8 cellular contexts compared by ENCODE assay signal in the genomic region with DNA sequence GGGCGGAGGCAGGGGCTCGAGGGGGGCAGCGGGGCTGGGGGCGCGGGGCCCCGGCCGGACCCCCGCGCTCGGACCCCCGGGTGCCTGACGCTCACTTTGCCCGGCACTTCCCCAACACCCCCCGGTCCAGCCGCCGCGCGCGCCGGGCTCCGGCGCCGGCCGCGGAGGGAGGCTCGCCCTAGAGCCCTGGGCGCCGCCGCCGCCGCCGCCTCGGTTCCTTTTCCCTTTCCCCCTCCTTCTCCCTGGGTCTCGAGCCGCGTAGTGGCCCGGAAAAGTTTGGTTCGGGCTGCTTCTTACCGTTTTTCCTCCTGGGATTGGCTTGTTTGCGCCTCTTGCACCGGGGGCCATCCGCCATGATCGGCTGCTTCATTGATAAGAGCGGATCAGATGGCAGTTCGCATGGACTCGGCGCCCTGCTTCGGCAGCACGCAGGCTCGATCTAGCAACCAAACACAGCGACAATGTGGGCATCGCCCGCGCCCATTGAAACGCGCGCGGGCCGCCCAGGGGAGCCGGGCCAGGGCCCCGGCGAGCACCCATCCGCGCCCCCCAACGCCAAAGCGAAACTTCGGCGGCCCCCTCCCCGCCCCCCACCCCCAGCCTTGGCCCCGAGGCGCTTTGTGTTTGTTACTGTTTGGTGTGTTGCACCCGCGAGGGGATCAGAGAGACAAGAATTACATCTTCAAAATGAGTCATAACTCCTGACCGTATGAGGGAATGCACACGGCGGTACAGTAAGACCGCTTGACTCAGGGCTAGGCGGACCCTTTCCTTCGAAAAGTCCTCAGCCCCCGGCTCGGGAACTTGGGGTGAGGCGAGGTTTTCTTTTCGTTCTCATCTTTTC. TPM values are rescaled to one million over a fixed set of nuclear protein-coding genes. Genes with fewer than 3 reads are reported as not detected.
DNase-seq lines count a peak whose midpoint lies in the region; ATAC-seq, FAIRE-seq and TF ChIP-seq lines count a peak whose summit lies in the region.

No MANE protein-coding gene starts in this region.

- no peak for TF ChIP-seq CTCF in GM10248 (IDR thresholded peaks at IDR 0.05; ENCODE audit: control extremely low read depth, extremely low read depth, low read depth, missing control alignments)
- TF ChIP-seq CTCF in KMS-11 (conservative IDR thresholded peaks at IDR 0.05; ENCODE audit: low read depth, low read length) = no peak
- no peak for TF ChIP-seq CTCF in WTC11 (IDR thresholded peaks at IDR 0.05)
- TF ChIP-seq CTCF in H1 (IDR thresholded peaks at IDR 0.05; ENCODE audit: control extremely low read depth in 1 of 3, insufficient read depth in 1 of 3, low read depth in 1 of 3, low read length in 3 of 3) = no peak

- H3K9ac ChIP-seq in KMS-11 = peak overlapping the region; percentile 80
- 0 out of 7 replicates have a peak overlapping the region, but pooled peaks of 1 of the 4 experiments have one; percentile 2 for H3K9ac ChIP-seq in H1 (replicated peaks in 1 of 4; ENCODE audit: extremely low read depth in 1 of 4, low read depth in 3 of 4, low read length in 3 of 4)

- no peak overlapping the region for H2BK15ac ChIP-seq in H1 (ENCODE audit: low read length)

- CTCF ChIA-PET in GM10248 (lab: Yijun Ruan, JAX) = no interaction called here
- CTCF ChIA-PET in WTC11 (lab: Charles Lee) = no interaction called here
- CTCF ChIA-PET in H1 (lab: Charles Lee; ENCODE audit: partially characterized antibody) = no interaction called here

- H4K20me1 ChIP-seq in KMS-11 (ENCODE audit: insufficient read depth) = no peaks in the 10 kb centered on the region
- peaks cover 0 to 2% of the 10 kb centered on the region in 2 experiments for H4K20me1 ChIP-seq in H1 (replicated peaks in 1 of 2; ENCODE audit: control insufficient read depth in 1 of 2, insufficient read depth in 2 of 2, low read length in 2 of 2)

- H2BK20ac ChIP-seq in H1 (ENCODE audit: low read length) = no peak overlapping the region

- H3K4me3 ChIP-seq in KMS-11 (IDR thresholded peaks at IDR 0.05; ENCODE audit: insufficient read depth, low read depth, low read length) (no peak overlapping the region), H1 (ENCODE audit: extremely low read depth in 1 of 4, insufficient read depth in 2 of 4, low read depth in 3 of 4, low read length in 4 of 4) (peak overlapping the region; percentile 59 to 77 (median 64))

- DNase-seq in GM10248 (ENCODE audit: extremely low spot score) (peak; percentile 67), WTC11 (ENCODE audit: low spot score) (no peak), H1 (ENCODE audit: low read depth in 1 of 2, low spot score in 2 of 2) (peak in 1 of 2 experiments; percentile 65), memory B cell (ENCODE audit: low spot score in 2 of 2) (peak in 1 of 2 donors; percentile 60), mesenteric fat pad (ENCODE audit: low spot score) (no peak)
- DNase-seq in stimulated activated naive CD8-positive, alpha-beta T cell treated with anti-CD3 and anti-CD28 coated beads, Interleukin-15, amount 100 ng/mL, for 72 hours = peak; percentile 76 to 78

- TF ChIP-seq RAD21 in H1 (IDR thresholded peaks at IDR 0.05 in 1 of 2, conservative IDR thresholded peaks at IDR 0.05 in 1 of 2; ENCODE audit: low read depth in 2 of 2, low read length in 2 of 2) = no peak

- no peak overlapping the region for H3K27ac Mint-ChIP-seq in WTC11
- no peak overlapping the region for H3K27ac Mint-ChIP-seq in memory B cell
- peak overlapping the region; percentile 98 to 99 for H3K27ac Mint-ChIP-seq in stimulated activated naive CD8-positive, alpha-beta T cell treated with anti-CD3 and anti-CD28 coated beads, Interleukin-15, amount 100 ng/mL, for 72 hours

- H3K79me1 ChIP-seq in H1 (ENCODE audit: low read depth, low read length) = no peaks in the 10 kb centered on the region

- peak overlapping the region; percentile 40; the same call in 1 of the 2 replicates for H3K18ac ChIP-seq in H1 (ENCODE audit: extremely low read depth, low read length)

- H3K27me3 ChIP-seq in KMS-11 (ENCODE audit: insufficient read depth, low read depth) (no peaks in the 10 kb centered on the region), H1 (replicated peaks in 1 of 4; ENCODE audit: control insufficient read depth in 3 of 4, extremely low read depth in 1 of 4, insufficient read depth in 3 of 4, low read length in 3 of 4) (peaks cover 58 to 92% (median 89%) of the 10 kb centered on the region in 4 experiments)

- H2AFZ ChIP-seq in KMS-11 (ENCODE audit: low read depth) = peak overlapping the region; percentile 66; the same call in 1 of the 2 replicates
- no peak overlapping the region for H2AFZ ChIP-seq in H1 (ENCODE audit: low read length)

- 0% methylated on average over 33 of the region's 83 CpGs; no CpG with 5 or more reads in 1 of the 2 experiments for WGBS in H1 (ENCODE audit: extremely low coverage in 1 of 2, insufficient coverage in 1 of 2, insufficient read length in 1 of 2, insufficient replicate concordance in 2 of 2, low coverage in 1 of 2, low lambda C conversion rate in 2 of 2, missing lambda C conversion rate in 1 of 2), 2 experiments

- no peak for FAIRE-seq in H1 (lab: Jason Lieb, UNC)

- no peak overlapping the region for H2BK12ac ChIP-seq in H1 (ENCODE audit: low read depth, low read length)

- POLR2A ChIA-PET in GM10248 (lab: Yijun Ruan, JAX) (no interaction called here), WTC11 (lab: Charles Lee) (no interaction called here), H1 (lab: Charles Lee; ENCODE audit: partially characterized antibody) (no interaction called here)

- no peak overlapping the region for H2AK5ac ChIP-seq in H1 (ENCODE audit: low read depth, low read length)

- H2BK120ac ChIP-seq in H1 (replicated peaks; ENCODE audit: low read depth, low read length) = no peak overlapping the region

- no peak overlapping the region for H3K56ac ChIP-seq in H1 (replicated peaks; ENCODE audit: insufficient read length, low read depth, low read length)

- H3K36me3 Mint-ChIP-seq in WTC11 (no peaks in the 10 kb centered on the region), memory B cell (peaks cover 8% of the 10 kb centered on the region)

- no peak for TF ChIP-seq POLR2A in H1 (IDR thresholded peaks at IDR 0.05; ENCODE audit: control extremely low read depth in 1 of 2, low read depth in 2 of 2, low read length in 2 of 2)

- no peak overlapping the region for H4K91ac ChIP-seq in H1 (replicated peaks; ENCODE audit: insufficient read length, low read length)

- peaks cover 12% of the 10 kb centered on the region for H3K23me2 ChIP-seq in H1 (ENCODE audit: low read depth, low read length)

- peak overlapping the region; percentile 73 for H3K4me2 ChIP-seq in KMS-11
- peak overlapping the region; percentile 75 to 90 for H3K4me2 ChIP-seq in H1 (ENCODE audit: insufficient read depth in 1 of 2, low read depth in 2 of 2, low read length in 2 of 2)

- H3K4ac ChIP-seq in H1 (replicated peaks; ENCODE audit: insufficient read length, low read depth, low read length) = no peak overlapping the region

- no peak overlapping the region for H4K5ac ChIP-seq in H1 (ENCODE audit: insufficient read length, low read depth, low read length)

- no peaks in the 10 kb centered on the region for H3K9me3 ChIP-seq in H1 (ENCODE audit: insufficient read depth in 2 of 2, low read depth in 1 of 2, low read length in 1 of 2)

- H2BK5ac ChIP-seq in H1 (ENCODE audit: low read depth, low read length) = no peak overlapping the region

- peaks cover 44% of the 10 kb centered on the region for H3K27me3 Mint-ChIP-seq in WTC11 (ENCODE audit: low read depth)
- peaks cover under 1% of the 10 kb centered on the region for H3K27me3 Mint-ChIP-seq in memory B cell
- H3K27me3 Mint-ChIP-seq in stimulated activated naive CD8-positive, alpha-beta T cell treated with anti-CD3 and anti-CD28 coated beads, Interleukin-15, amount 100 ng/mL, for 72 hours = peaks cover 35% of the 10 kb centered on the region

- H3K4me1 ChIP-seq in KMS-11 (ENCODE audit: low read depth, poor library complexity, severe bottlenecking) (peaks cover 23% of the 10 kb centered on the region), H1 (replicated peaks in 1 of 4; ENCODE audit: control insufficient read depth in 3 of 4, insufficient read depth in 4 of 4, low read length in 3 of 4) (peaks cover 8 to 28% (median 16%) of the 10 kb centered on the region in 4 experiments; a peak in 5 of 7 replicates)

- peak overlapping the region; percentile 68 for H3K27ac ChIP-seq in KMS-11
- no peak overlapping the region for H3K27ac ChIP-seq in H1 (ENCODE audit: low read depth, low read length)

- no peaks in the 10 kb centered on the region for H3K9me3 Mint-ChIP-seq in WTC11
- H3K9me3 Mint-ChIP-seq in memory B cell = no peaks in the 10 kb centered on the region
- no peaks in the 10 kb centered on the region for H3K9me3 Mint-ChIP-seq in stimulated activated naive CD8-positive, alpha-beta T cell treated with anti-CD3 and anti-CD28 coated beads, Interleukin-15, amount 100 ng/mL, for 72 hours

- H4K8ac ChIP-seq in H1 (ENCODE audit: extremely low read depth, insufficient read depth, low read length) = no peak overlapping the region

- H3K36me3 ChIP-seq in KMS-11 (ENCODE audit: insufficient read depth) (no peaks in the 10 kb centered on the region), H1 (ENCODE audit: control insufficient read depth in 2 of 4, insufficient read depth in 4 of 4, low read length in 3 of 4) (no peaks in the 10 kb centered on the region)

- no peaks in the 10 kb centered on the region for H3K79me2 ChIP-seq in KMS-11 (ENCODE audit: insufficient read depth, low read depth)
- H3K79me2 ChIP-seq in H1 (ENCODE audit: control insufficient read depth in 1 of 2, insufficient read depth in 2 of 2, low read length in 2 of 2) = no peaks in the 10 kb centered on the region

- no peak for TF ChIP-seq EP300 in H1 (IDR thresholded peaks at IDR 0.05; ENCODE audit: borderline replicate concordance in 1 of 2, low read depth in 2 of 2, low read length in 2 of 2)

- no peak overlapping the region for H3K23ac ChIP-seq in H1 (ENCODE audit: insufficient read length)

- ATAC-seq in GM21786 (IDR thresholded peaks at IDR 0.05; ENCODE audit: unreplicated experiment) (peak; percentile 49), WTC11 (peak; percentile 28), memory B cell (ENCODE audit: low read depth) (peak; percentile 36)
- peak; percentile 86 for ATAC-seq in stimulated activated naive CD8-positive, alpha-beta T cell treated with anti-CD3 and anti-CD28 coated beads, Interleukin-15, amount 100 ng/mL, for 72 hours

- no peak overlapping the region for H3K14ac ChIP-seq in H1 (ENCODE audit: insufficient read length)

- H3K4me1 Mint-ChIP-seq in WTC11 (peaks cover 50% of the 10 kb centered on the region), memory B cell (peaks cover 39% of the 10 kb centered on the region)
- peaks cover 29% of the 10 kb centered on the region for H3K4me1 Mint-ChIP-seq in stimulated activated naive CD8-positive, alpha-beta T cell treated with anti-CD3 and anti-CD28 coated beads, Interleukin-15, amount 100 ng/mL, for 72 hours

- H3K4me3 Mint-ChIP-seq in WTC11 = no peak overlapping the region
- no peak overlapping the region for H3K4me3 Mint-ChIP-seq in memory B cell
- H3K4me3 Mint-ChIP-seq in stimulated activated naive CD8-positive, alpha-beta T cell treated with anti-CD3 and anti-CD28 coated beads, Interleukin-15, amount 100 ng/mL, for 72 hours = no peak overlapping the region

RNA-seq across cellular contexts. Expression of a gene that starts 2.7 kb away (rescaled TPM):
- total RNA-seq in WTC11 (2021) (0.42 to 0.85 TPM (median 0.46 TPM) in 3 replicates), mesenteric fat pad (329 TPM)
- total RNA-seq in H1 (2021; fragmentation: NEBNext Ultra II Directional; extraction: Animal tissue kit (Norgen Biotek cat#: 25700)) = 0.13 TPM in 1 of 2 replicates, not detected in the other
- 0.22 and 0.38 TPM in 2 replicates for polyA plus RNA-seq in H1 (2011; rRNA removed)
- polyA plus RNA-seq in H1 (2011; cell fraction: cytosol; rRNA removed) = 0.40 TPM
- 1.00 TPM for polyA plus RNA-seq in H1 (2011; cell fraction: nucleus; rRNA removed)
- polyA plus RNA-seq in H1 (2012, experiment 1 of 2) = 0.46 to 0.78 TPM (median 0.66 TPM) in 4 replicates
- polyA plus RNA-seq in H1 (2012, experiment 2 of 2) = 0.07 TPM
- polyA plus RNA-seq in H1 (2013, experiment 1 of 2) = 0.04 TPM
- 0.04 TPM for polyA plus RNA-seq in H1 (2013, experiment 2 of 2)
- polyA minus RNA-seq in H1 (2011; rRNA and poly(A)+ RNA removed) = 1.2 and 1.6 TPM in 2 replicates
- 1.8 TPM for polyA minus RNA-seq in H1 (2011; cell fraction: cytosol; rRNA and poly(A)+ RNA removed)
- polyA minus RNA-seq in H1 (2011; cell fraction: nucleus; rRNA and poly(A)+ RNA removed) = 3.4 TPM

Comparison
In these comparisons a context has a peak if more than half of its experiments do, and no peak if none do; other contexts are left out.
1. DNase-seq: peak in GM10248 (single experiment) and stimulated activated naive CD8-positive, alpha-beta T cell treated with anti-CD3 and anti-CD28 coated beads, Interleukin-15, amount 100 ng/mL, for 72 hours (2 of 2); none in WTC11 (single experiment) and mesenteric fat pad (single experiment).
2. ATAC-seq: peak in every context shown above with its lines; median percentile 86 in stimulated activated naive CD8-positive, alpha-beta T cell treated with anti-CD3 and anti-CD28 coated beads, Interleukin-15, amount 100 ng/mL, for 72 hours; 49 in GM21786; 36 in memory B cell; 28 in WTC11.
3. H3K27ac Mint-ChIP-seq: peak in stimulated activated naive CD8-positive, alpha-beta T cell treated with anti-CD3 and anti-CD28 coated beads, Interleukin-15, amount 100 ng/mL, for 72 hours (2 of 2); none in WTC11 (single experiment) and memory B cell (single experiment).
4. RNA of a gene that starts 2.7 kb away (total RNA-seq): 329 TPM in mesenteric fat pad (single experiment); 0.42 to 0.85 TPM in WTC11 and 0.13 TPM in H1; every median in the first group is over 100 times any median in the second.